In the genomic region with DNA sequence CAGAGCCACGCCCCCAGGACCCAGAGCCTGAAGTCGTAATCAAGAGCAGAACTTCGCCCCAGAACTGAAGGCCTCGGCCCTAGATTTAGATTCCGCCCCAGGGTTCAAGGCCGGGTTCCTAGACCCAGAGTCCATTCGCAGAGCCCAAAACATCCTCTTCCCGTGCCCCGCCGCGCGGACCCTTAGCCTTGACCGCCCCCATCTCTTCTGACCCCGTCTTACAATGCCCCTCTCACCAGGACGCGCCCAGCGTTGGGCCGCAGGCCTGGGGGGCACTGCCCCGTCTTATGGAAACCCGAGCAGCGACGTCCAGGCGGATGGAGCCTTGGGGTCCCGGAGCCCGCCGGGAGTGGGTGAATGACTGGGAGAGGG, we compare ENCODE assay signal across 1 cellular context.
TF ChIP-seq lines count a peak whose summit lies in the region.

No MANE protein-coding gene starts in this region.

TF ChIP-seq in HepG2, 621 proteins besides CTCF, POLR2A, EP300 and RAD21 (continued from another document):
- TF ChIP-seq, protein P1, sequence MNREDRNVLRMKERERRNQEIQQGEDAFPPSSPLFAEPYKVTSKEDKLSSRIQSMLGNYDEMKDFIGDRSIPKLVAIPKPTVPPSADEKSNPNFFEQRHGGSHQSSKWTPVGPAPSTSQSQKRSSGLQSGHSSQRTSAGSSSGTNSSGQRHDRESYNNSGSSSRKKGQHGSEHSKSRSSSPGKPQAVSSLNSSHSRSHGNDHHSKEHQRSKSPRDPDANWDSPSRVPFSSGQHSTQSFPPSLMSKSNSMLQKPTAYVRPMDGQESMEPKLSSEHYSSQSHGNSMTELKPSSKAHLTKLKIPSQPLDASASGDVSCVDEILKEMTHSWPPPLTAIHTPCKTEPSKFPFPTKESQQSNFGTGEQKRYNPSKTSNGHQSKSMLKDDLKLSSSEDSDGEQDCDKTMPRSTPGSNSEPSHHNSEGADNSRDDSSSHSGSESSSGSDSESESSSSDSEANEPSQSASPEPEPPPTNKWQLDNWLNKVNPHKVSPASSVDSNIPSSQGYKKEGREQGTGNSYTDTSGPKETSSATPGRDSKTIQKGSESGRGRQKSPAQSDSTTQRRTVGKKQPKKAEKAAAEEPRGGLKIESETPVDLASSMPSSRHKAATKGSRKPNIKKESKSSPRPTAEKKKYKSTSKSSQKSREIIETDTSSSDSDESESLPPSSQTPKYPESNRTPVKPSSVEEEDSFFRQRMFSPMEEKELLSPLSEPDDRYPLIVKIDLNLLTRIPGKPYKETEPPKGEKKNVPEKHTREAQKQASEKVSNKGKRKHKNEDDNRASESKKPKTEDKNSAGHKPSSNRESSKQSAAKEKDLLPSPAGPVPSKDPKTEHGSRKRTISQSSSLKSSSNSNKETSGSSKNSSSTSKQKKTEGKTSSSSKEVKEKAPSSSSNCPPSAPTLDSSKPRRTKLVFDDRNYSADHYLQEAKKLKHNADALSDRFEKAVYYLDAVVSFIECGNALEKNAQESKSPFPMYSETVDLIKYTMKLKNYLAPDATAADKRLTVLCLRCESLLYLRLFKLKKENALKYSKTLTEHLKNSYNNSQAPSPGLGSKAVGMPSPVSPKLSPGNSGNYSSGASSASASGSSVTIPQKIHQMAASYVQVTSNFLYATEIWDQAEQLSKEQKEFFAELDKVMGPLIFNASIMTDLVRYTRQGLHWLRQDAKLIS (CRISPR knock-in tag; IDR thresholded peaks at IDR 0.05) = no peak
- TF ChIP-seq SNRNP70 (IDR thresholded peaks at IDR 0.05; ENCODE audit: low read depth, low read length) (no peak), HOXA5 (CRISPR knock-in tag; IDR thresholded peaks at IDR 0.05) (no peak), AHR (CRISPR knock-in tag; IDR thresholded peaks at IDR 0.05) (no peak), HCFC1 (IDR thresholded peaks at IDR 0.05; ENCODE audit: low read depth, low read length) (no peak), TOPORS (CRISPR knock-in tag; IDR thresholded peaks at IDR 0.05) (no peak)
